In the genomic region with DNA sequence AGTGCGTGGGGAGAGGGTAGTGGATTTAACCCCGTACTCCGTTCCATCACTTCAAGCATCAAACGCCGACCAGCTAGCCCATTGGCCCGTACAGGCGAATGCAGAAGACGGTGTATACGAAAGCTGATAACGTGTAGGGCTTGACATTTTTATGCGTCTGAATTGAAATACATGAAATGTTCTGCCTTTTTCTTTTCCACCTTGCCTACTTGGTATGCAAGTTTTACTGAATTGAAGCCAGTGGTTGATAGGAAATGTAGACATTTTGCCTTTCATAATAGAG, we compare ENCODE assay signal across 7 cellular contexts. TPM values are rescaled to one million over a fixed set of nuclear protein-coding genes. Genes with fewer than 3 reads are reported as not detected.
DNase-seq lines count a peak whose midpoint lies in the region; ATAC-seq and TF ChIP-seq lines count a peak whose summit lies in the region.

No MANE protein-coding gene starts in this region.

- no peak for DNase-seq in Jurkat, Clone E6-1 (ENCODE audit: low read depth, low spot score)
- DNase-seq in neural crest cell (ENCODE audit: low read depth, low spot score) (no peak), cerebellum (ENCODE audit: low spot score) (no peak), MV-4-11 (lab: John Stamatoyannopoulos, UW) (no peak)

- peak overlapping the region; percentile 100 for H3K27ac Mint-ChIP-seq in dendritic cell treated with granulocyte-macrophage colony-stimulating factor and Interleukin-4, amounts not matched to agents 40 ng/mL and 50 ng/mL, for 4 days
- H3K27ac Mint-ChIP-seq in neural crest cell (ENCODE audit: unreplicated experiment): peak overlapping the region; percentile 99

- peaks cover 31% of the 10 kb centered on the region for H3K36me3 Mint-ChIP-seq in dendritic cell treated with granulocyte-macrophage colony-stimulating factor and Interleukin-4, amounts not matched to agents 40 ng/mL and 50 ng/mL, for 4 days (ENCODE audit: low read depth)
- no peaks in the 10 kb centered on the region for H3K36me3 Mint-ChIP-seq in neural crest cell (ENCODE audit: low read depth)

- no peak for TF ChIP-seq CTCF in neural crest cell (conservative IDR thresholded peaks at IDR 0.05)

- no peaks in the 10 kb centered on the region for H3K9me3 Mint-ChIP-seq in dendritic cell treated with granulocyte-macrophage colony-stimulating factor and Interleukin-4, amounts not matched to agents 40 ng/mL and 50 ng/mL, for 4 days
- no peaks in the 10 kb centered on the region for H3K9me3 Mint-ChIP-seq in neural crest cell

- H3K4me3 ChIP-seq in Jurkat, Clone E6-1 (ENCODE audit: low read length): peak overlapping the region; percentile 85

- peaks cover 40% of the 10 kb centered on the region for H3K4me1 Mint-ChIP-seq in dendritic cell treated with granulocyte-macrophage colony-stimulating factor and Interleukin-4, amounts not matched to agents 40 ng/mL and 50 ng/mL, for 4 days (ENCODE audit: low read depth)
- H3K4me1 Mint-ChIP-seq in neural crest cell: peaks cover 20% of the 10 kb centered on the region

- intact Hi-C loops in dendritic cell treated with granulocyte-macrophage colony-stimulating factor and Interleukin-4, amounts not matched to agents 40 ng/mL and 50 ng/mL, for 4 days (cut with micrococcal nuclease): loop anchor here (2.0 kb wide), 1 partner anchor 68 kb away; no protein-coding TSS in a partner anchor

- H3K27me3 Mint-ChIP-seq in dendritic cell treated with granulocyte-macrophage colony-stimulating factor and Interleukin-4, amounts not matched to agents 40 ng/mL and 50 ng/mL, for 4 days: peaks cover 2% of the 10 kb centered on the region
- peaks cover 10% of the 10 kb centered on the region for H3K27me3 Mint-ChIP-seq in neural crest cell (ENCODE audit: low read depth)

- peak overlapping the region; percentile 97 for H3K4me3 Mint-ChIP-seq in dendritic cell treated with granulocyte-macrophage colony-stimulating factor and Interleukin-4, amounts not matched to agents 40 ng/mL and 50 ng/mL, for 4 days
- peak overlapping the region; percentile 99 for H3K4me3 Mint-ChIP-seq in neural crest cell

- ATAC-seq in GM21390 (IDR thresholded peaks at IDR 0.05; ENCODE audit: unreplicated experiment) (peak; percentile 12), HG03520 (IDR thresholded peaks at IDR 0.05; ENCODE audit: unreplicated experiment) (no peak)

RNA-seq across cellular contexts. Expression of a gene that starts 0.8 kb away (rescaled TPM):
- 38.7 TPM for polyA plus RNA-seq in Jurkat, Clone E6-1 (2012; ENCODE audit: insufficient read depth, insufficient read length)
- total RNA-seq in neural crest cell (38.0 and 40.9 TPM in 2 replicates), cerebellum (47.9 TPM)

RNA-seq across cellular contexts. Expression of a gene that starts 34.0 kb away (rescaled TPM):
- not detected for polyA plus RNA-seq in Jurkat, Clone E6-1 (2012; ENCODE audit: insufficient read depth, insufficient read length)
- 0.09 and 0.14 TPM in 2 replicates for total RNA-seq in neural crest cell
- 6.5 TPM for total RNA-seq in cerebellum
